17 cellular contexts compared by ENCODE assay signal in the genomic region with DNA sequence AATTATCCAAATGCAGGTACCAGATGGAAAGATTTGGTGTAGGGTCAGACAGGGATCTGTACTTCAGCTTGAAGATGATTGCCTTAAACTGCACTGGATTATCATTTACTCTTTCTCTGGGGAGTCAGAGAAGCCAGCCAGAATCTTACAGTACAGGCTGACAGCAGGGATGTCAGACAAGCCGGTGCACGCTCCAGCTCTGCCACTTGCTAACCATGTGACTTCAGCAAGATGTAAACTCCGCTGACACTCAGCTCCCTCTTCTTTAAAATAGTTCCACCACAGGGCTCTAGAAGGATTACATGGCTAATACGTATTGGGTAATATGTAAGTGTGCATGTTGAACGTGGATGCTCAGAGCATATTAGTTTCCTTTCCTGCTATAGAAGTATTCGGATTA.
"Had no signal": no experiment of that assay in that cellular context is flagged by ENCODE, and none has a peak within 500 bp of the region (broad histone marks: within the 10 kb centered on the region; RNA-seq: fewer than 3 reads in every experiment).

No MANE protein-coding gene starts in this region.

- H3K9me3 ChIP-seq: adrenal gland, prostate gland, sigmoid colon, suprapubic skin had no signal

- H3K4me1 ChIP-seq: prostate gland had no signal

- H3K4me3 ChIP-seq: adrenal gland, prostate gland, sigmoid colon, suprapubic skin had no signal

- H3K27ac Mint-ChIP-seq: activated T-helper 2 cell treated with anti-CD3 and anti-CD28 coated beads, Interferon-gamma antibody, Interleukin-2, Interleukin-4, amounts not matched to agents 10 μg/mL and 5 μg/mL and 100 μg/mL, durations not matched to agents 14 hours and 24 hours and 36 hours; natural killer cell treated with Interleukin-12 subunit alpha and Interleukin-12 subunit beta and Interleukin-15 and Interleukin-18, amount 100 ng/mL, for 72 hours; type B pancreatic cell had no signal

- H3K27ac ChIP-seq: adrenal gland, prostate gland, suprapubic skin had no signal

- H3K36me3 ChIP-seq: adrenal gland, prostate gland, sigmoid colon, suprapubic skin had no signal

- H3K4me3 Mint-ChIP-seq: central memory CD8-positive, alpha-beta T cell; natural killer cell treated with Interleukin-12 subunit alpha and Interleukin-12 subunit beta and Interleukin-15 and Interleukin-18, amount 100 ng/mL, for 72 hours; type B pancreatic cell had no signal

- H3K4me1 Mint-ChIP-seq: central memory CD8-positive, alpha-beta T cell had no signal

- H3K36me3 Mint-ChIP-seq: natural killer cell treated with Interleukin-12 subunit alpha and Interleukin-12 subunit beta and Interleukin-15 and Interleukin-18, amount 100 ng/mL, for 72 hours; type B pancreatic cell had no signal

- ATAC-seq: activated CD4-positive, CD25-positive, alpha-beta regulatory T cell treated with anti-CD3 and anti-CD28 coated beads, Interleukin-2, amount 50 U/mL, for 24 hours; left lobe of liver; natural killer cell treated with Interleukin-12 subunit alpha and Interleukin-12 subunit beta and Interleukin-15 and Interleukin-18, amount 100 ng/mL, for 72 hours had no signal

- H3K27me3 ChIP-seq: adrenal gland, sigmoid colon, suprapubic skin had no signal

- H3K27me3 Mint-ChIP-seq: central memory CD8-positive, alpha-beta T cell had no signal

- DNase-seq: activated naive CD4-positive, alpha-beta T cell treated with anti-CD3 and anti-CD28 coated beads, Interleukin-2, amount 50 U/mL, for 16 hours; adrenal gland; cortex of kidney; effector memory CD4-positive, alpha-beta T cell; mesenchymal stem cell; occipital lobe; sigmoid colon; stimulated activated CD4-positive, alpha-beta T cell treated with anti-CD3 and anti-CD28 coated beads, Interleukin-12 subunit alpha, Interleukin-12 subunit beta, amount 100 ng/mL, for 4 hours; stimulated activated naive CD4-positive, alpha-beta T cell treated with Interleukin-2 at 50 U/mL for 16 hours had no signal

- H3K9me3 Mint-ChIP-seq: activated T-helper 2 cell treated with anti-CD3 and anti-CD28 coated beads, Interferon-gamma antibody, Interleukin-2, Interleukin-4, amounts not matched to agents 10 μg/mL and 5 μg/mL and 100 μg/mL, durations not matched to agents 14 hours and 24 hours and 36 hours; natural killer cell treated with Interleukin-12 subunit alpha and Interleukin-12 subunit beta and Interleukin-15 and Interleukin-18, amount 100 ng/mL, for 72 hours; type B pancreatic cell had no signal
